ENCODE assay signal across 26 cellular contexts in the genomic region with DNA sequence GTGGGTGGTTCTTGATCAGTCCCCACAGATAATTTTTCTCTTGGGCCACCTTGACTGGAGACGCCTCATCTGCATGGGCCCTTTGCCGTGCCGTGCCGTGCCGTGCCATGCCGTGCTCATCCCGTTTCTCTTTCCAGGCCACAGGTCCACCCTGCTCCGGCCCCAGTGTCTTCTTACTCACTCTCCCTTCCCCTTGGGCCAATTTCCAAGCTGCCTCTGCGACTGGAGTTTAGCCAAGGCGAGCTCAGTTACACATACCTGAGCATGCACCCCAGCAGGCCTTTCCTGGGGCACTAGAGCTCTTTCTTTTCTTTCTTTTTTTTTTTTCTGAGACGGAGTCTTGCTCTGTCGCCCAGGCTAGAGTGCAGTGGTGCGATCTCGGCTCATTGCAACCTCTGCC. TPM values are rescaled to one million over a fixed set of nuclear protein-coding genes. Genes with fewer than 3 reads are reported as not detected.
"Had no signal": no experiment of that assay in that cellular context is flagged by ENCODE, and none has a peak within 500 bp of the region (broad histone marks: within the 10 kb centered on the region; RNA-seq: fewer than 3 reads in every experiment).

No MANE protein-coding gene starts in this region.

- H3K4me3 ChIP-seq: esophagus squamous epithelium, gastroesophageal sphincter, lung, psoas muscle, right lobe of liver, suprapubic skin, tibial artery, upper lobe of left lung, uterus had no signal

- H3K27ac ChIP-seq: esophagus squamous epithelium, gastroesophageal sphincter, parathyroid adenoma, psoas muscle, right lobe of liver, suprapubic skin, tibial artery, upper lobe of left lung, uterus had no signal

- H3K9me3 ChIP-seq: esophagus squamous epithelium, gastroesophageal sphincter, psoas muscle, right lobe of liver, suprapubic skin, tibial artery, upper lobe of left lung, uterus had no signal

- H3K27ac Mint-ChIP-seq: dendritic cell treated with granulocyte-macrophage colony-stimulating factor and Interleukin-4, amounts not matched to agents 40 ng/mL and 50 ng/mL, for 4 days; immature natural killer cell; nephron; stimulated activated effector memory CD8-positive, alpha-beta T cell treated with anti-CD3 and anti-CD28 coated beads, Interleukin-12 subunit alpha, Interleukin-12 subunit beta, amount 100 ng/mL, for 72 hours had no signal

- H3K36me3 Mint-ChIP-seq: immature natural killer cell; naive B cell; stimulated activated effector memory CD8-positive, alpha-beta T cell treated with anti-CD3 and anti-CD28 coated beads, Interleukin-12 subunit alpha, Interleukin-12 subunit beta, amount 100 ng/mL, for 72 hours had no signal

- H3K4me1 ChIP-seq: gastroesophageal sphincter, parathyroid adenoma, psoas muscle, right lobe of liver, suprapubic skin, tibial artery, uterus had no signal

- H3K36me3 ChIP-seq: esophagus squamous epithelium, gastroesophageal sphincter, right lobe of liver, suprapubic skin, tibial artery, upper lobe of left lung, uterus had no signal

- H3K4me1 Mint-ChIP-seq: nephron; stimulated activated effector memory CD8-positive, alpha-beta T cell treated with anti-CD3 and anti-CD28 coated beads, Interleukin-12 subunit alpha, Interleukin-12 subunit beta, amount 100 ng/mL, for 72 hours had no signal

- H3K27me3 ChIP-seq: right lobe of liver, suprapubic skin, upper lobe of left lung, uterus had no signal

- H2AFZ ChIP-seq: parathyroid adenoma had no signal

- H3K4me3 Mint-ChIP-seq: dendritic cell treated with granulocyte-macrophage colony-stimulating factor and Interleukin-4, amounts not matched to agents 40 ng/mL and 50 ng/mL, for 4 days; immature natural killer cell; naive B cell; nephron; stimulated activated effector memory CD8-positive, alpha-beta T cell treated with anti-CD3 and anti-CD28 coated beads, Interleukin-12 subunit alpha, Interleukin-12 subunit beta, amount 100 ng/mL, for 72 hours had no signal

- H3K9ac ChIP-seq: parathyroid adenoma had no signal

- DNase-seq: esophagus squamous epithelium; foreskin fibroblast; glutamatergic neuron; immature natural killer cell; kidney; left cardiac atrium; left ventricle myocardium superior; mesendoderm; naive B cell; occipital lobe; psoas muscle; retina; right lobe of liver; stimulated activated CD4-positive, alpha-beta T cell treated with anti-CD3 and anti-CD28 coated beads, Interleukin-4, amount 100 ng/mL, for 1 hour; stimulated activated CD8-positive, alpha-beta memory T cell treated with anti-CD3 and anti-CD28 coated beads, Interleukin-4, amount 100 ng/mL, for 48 hours; stimulated activated naive CD8-positive, alpha-beta T cell treated with anti-CD3 and anti-CD28 coated beads, Interleukin-15, Interleukin-2, amounts not matched to agents 100 U/mL and 50 U/mL, for 24 hours; tibial artery; uterus had no signal

- H3K9me3 Mint-ChIP-seq: dendritic cell treated with granulocyte-macrophage colony-stimulating factor and Interleukin-4, amounts not matched to agents 40 ng/mL and 50 ng/mL, for 4 days; immature natural killer cell; naive B cell; nephron; stimulated activated effector memory CD8-positive, alpha-beta T cell treated with anti-CD3 and anti-CD28 coated beads, Interleukin-12 subunit alpha, Interleukin-12 subunit beta, amount 100 ng/mL, for 72 hours had no signal

- H3K79me2 ChIP-seq: parathyroid adenoma had no signal

- ATAC-seq: gastroesophageal sphincter; left cardiac atrium; left ventricle myocardium superior; psoas muscle; stimulated activated effector memory CD8-positive, alpha-beta T cell treated with anti-CD3 and anti-CD28 coated beads, Interleukin-12 subunit alpha, Interleukin-12 subunit beta, amount 100 ng/mL, for 72 hours; stimulated activated naive CD8-positive, alpha-beta T cell treated with anti-CD3 and anti-CD28 coated beads, Interleukin-15, Interleukin-2, amounts not matched to agents 100 U/mL and 50 U/mL, for 24 hours had no signal

RNA-seq across cellular contexts. Expression of a gene that starts 40.5 kb away (rescaled TPM):
- total RNA-seq: left ventricle myocardium superior had no signal
- polyA plus RNA-seq: immature natural killer cell had no signal
